ENCODE assay signal across 8 cellular contexts in genomic region chr1:15836772-15837669, GRCh38. TPM values are rescaled to one million over a fixed set of nuclear protein-coding genes. Genes with fewer than 3 reads are reported as not detected.
DNase-seq lines count a peak whose midpoint lies in the region; ATAC-seq and TF ChIP-seq lines count a peak whose summit lies in the region.

No MANE protein-coding gene starts in this region.

- CTCF ChIA-PET in CD4-positive, alpha-beta T cell (lab: Charles Lee) = interaction anchor here (0.6 to 1.0 kb wide), 3 partner anchors 9 to 23 kb away, joined by 3 to 4 read pairs (median 3); no protein-coding TSS in a partner anchor

- no peak for ATAC-seq in CD4-positive, alpha-beta T cell (ENCODE audit: poor library complexity)
- no peak for ATAC-seq in foreskin keratinocyte
- ATAC-seq in GM18873 (IDR thresholded peaks at IDR 0.05; ENCODE audit: low FRiP score, unreplicated experiment) = no peak

- no peaks in the 10 kb centered on the region for H3K9me2 ChIP-seq in OCI-LY1 (ENCODE audit: low read depth, low read length)

- no peaks in the 10 kb centered on the region for H3K9me3 ChIP-seq in CD4-positive, alpha-beta T cell (ENCODE audit: control insufficient read depth, low read length)
- H3K9me3 ChIP-seq in OCI-LY1 (ENCODE audit: low read length) = no peaks in the 10 kb centered on the region
- no peaks in the 10 kb centered on the region for H3K9me3 ChIP-seq in liver (ENCODE audit: control insufficient read depth in 4 of 4, low read length in 3 of 4)

- H3K36me3 Mint-ChIP-seq in CD4-positive, alpha-beta T cell (ENCODE audit: low read depth) = peaks cover 21% of the 10 kb centered on the region

- WGBS in liver = 23% methylated on average over 62 of the region's 62 CpGs

- H3K4me1 Mint-ChIP-seq in CD4-positive, alpha-beta T cell (ENCODE audit: low read depth) = peaks cover 18% of the 10 kb centered on the region

- peak overlapping the region; percentile 99 for H3K27ac Mint-ChIP-seq in CD4-positive, alpha-beta T cell

- peak in 9 of 10 experiments; percentile 6 to 52 (median 26) for DNase-seq in CD4-positive, alpha-beta T cell
- peak; percentile 35 for DNase-seq in activated naive CD4-positive, alpha-beta T cell treated with anti-CD3 and anti-CD28 coated beads, Interleukin-2, amount 50 U/mL, for 16 hours
- DNase-seq in stimulated activated CD8-positive, alpha-beta memory T cell treated with anti-CD3 and anti-CD28 coated beads, Interleukin-12 subunit alpha, Interleukin-12 subunit beta, amount 100 ng/mL, for 4 hours (ENCODE audit: low read depth) = peak; percentile 58
- DNase-seq in GDM1 (lab: John Stamatoyannopoulos, UW) (no peak), foreskin keratinocyte (no peak)

- no peaks in the 10 kb centered on the region; the same call in 1 of the 2 replicates for H3K79me2 ChIP-seq in OCI-LY1 (ENCODE audit: insufficient read depth, low read length)

- no peaks in the 10 kb centered on the region for H3K9me3 Mint-ChIP-seq in CD4-positive, alpha-beta T cell

- H3F3A ChIP-seq in OCI-LY1 (ENCODE audit: insufficient read depth, low read length) = peaks cover 14% of the 10 kb centered on the region

- no peaks in the 10 kb centered on the region for H4K20me1 ChIP-seq in OCI-LY1 (ENCODE audit: insufficient read depth, low read length)

- H3K4me3 ChIP-seq in OCI-LY1 (ENCODE audit: low read depth, low read length, poor library complexity, severe bottlenecking) (peak overlapping the region; percentile 77), liver (ENCODE audit: low read depth in 1 of 3, low read length in 3 of 3) (peak overlapping the region; percentile 50 to 59 (median 55))

- peak overlapping the region; percentile 84 for H3K9ac ChIP-seq in OCI-LY1 (ENCODE audit: low read length)
- peak overlapping the region; percentile 47 to 73 for H3K9ac ChIP-seq in liver (ENCODE audit: low read depth in 1 of 2, low read length in 2 of 2)

- intact Hi-C loops in CD4-positive, alpha-beta T cell (cut with DNase I, micrococcal nuclease) = no loop called here

- POLR2A ChIA-PET in CD4-positive, alpha-beta T cell (lab: Charles Lee) = interaction anchor here (7.0 kb wide), 1 partner anchor 10 kb away, joined by 518 read pairs; the partner anchor contains the start of gene SPEN

- peak overlapping the region; percentile 99 for H3K27ac ChIP-seq in CD4-positive, alpha-beta T cell (ENCODE audit: low read depth, low read length)
- H3K27ac ChIP-seq in OCI-LY1 (ENCODE audit: low read depth, low read length, poor library complexity, severe bottlenecking) (peak overlapping the region; percentile 98), liver (ENCODE audit: low read depth in 1 of 2, low read length in 2 of 2) (peak overlapping the region; percentile 99 to 100), foreskin keratinocyte (no peak overlapping the region)

- H2AFZ ChIP-seq in OCI-LY1 (ENCODE audit: low read length) = no peak overlapping the region; the same call in 1 of the 2 replicates

- TF ChIP-seq RAD21 in liver (IDR thresholded peaks at IDR 0.05) = no peak

- no peaks in the 10 kb centered on the region for H3K27me3 ChIP-seq in CD4-positive, alpha-beta T cell (ENCODE audit: control insufficient read depth, insufficient read depth, low read length)
- H3K27me3 ChIP-seq in OCI-LY1 (ENCODE audit: insufficient read depth, low read length) (no peaks in the 10 kb centered on the region), liver (ENCODE audit: control insufficient read depth in 4 of 4, insufficient read depth in 4 of 4, low read length in 3 of 4) (no peaks in the 10 kb centered on the region), foreskin keratinocyte (no peaks in the 10 kb centered on the region)

- H3K36me3 ChIP-seq in OCI-LY1 (ENCODE audit: insufficient read depth, low read length) = no peaks in the 10 kb centered on the region
- H3K36me3 ChIP-seq in liver (ENCODE audit: control insufficient read depth in 4 of 4, insufficient read depth in 3 of 4, low read depth in 1 of 4, low read length in 3 of 4) = no peaks in the 10 kb centered on the region

- peak overlapping the region; percentile 93 for H3K4me2 ChIP-seq in OCI-LY1 (ENCODE audit: low read length)

- peak overlapping the region; percentile 98 for H3K4me3 Mint-ChIP-seq in CD4-positive, alpha-beta T cell

- no peak for TF ChIP-seq CTCF in CD4-positive, alpha-beta T cell (IDR thresholded peaks at IDR 0.05)
- TF ChIP-seq CTCF in OCI-LY1 (IDR thresholded peaks at IDR 0.05; ENCODE audit: low read length) (no peak), liver (IDR thresholded peaks at IDR 0.05; ENCODE audit: low read depth, low read length, missing input control) (no peak), foreskin keratinocyte (conservative IDR thresholded peaks at IDR 0.05) (no peak)

- H3K4me1 ChIP-seq in OCI-LY1 (ENCODE audit: insufficient read depth, low read length, severe bottlenecking) (peaks cover 49% of the 10 kb centered on the region), liver (ENCODE audit: control insufficient read depth in 4 of 4, insufficient read depth in 4 of 4, low read length in 3 of 4) (peaks cover 0 to 15% (median 7%) of the 10 kb centered on the region in 4 donors), foreskin keratinocyte (no peaks in the 10 kb centered on the region)

- no peaks in the 10 kb centered on the region for H3K27me3 Mint-ChIP-seq in CD4-positive, alpha-beta T cell

TF ChIP-seq in liver, 16 proteins besides CTCF, POLR2A, EP300 and RAD21:
- TF ChIP-seq TAF1 (conservative IDR thresholded peaks at IDR 0.05) (no peak), HNF4G (IDR thresholded peaks at IDR 0.05) (peak; percentile 15), RXRA (IDR thresholded peaks at IDR 0.05) (peak; percentile 12 to 31), EGR1 (IDR thresholded peaks at IDR 0.05; ENCODE audit: low read depth in 2 of 2) (peak in 1 of 2 donors; percentile 65), SP1 (IDR thresholded peaks at IDR 0.05) (peak; percentile 25), JUND (IDR thresholded peaks at IDR 0.05) (no peak), HNF4A (conservative IDR thresholded peaks at IDR 0.05) (peak; percentile 13 to 80), NR2F2 (IDR thresholded peaks at IDR 0.05) (no peak)
TF ChIP-seq in liver: peak in this region for 5.

RNA-seq across cellular contexts. Expression of gene SPEN, which starts 10.5 kb away (rescaled TPM):
- total RNA-seq in CD4-positive, alpha-beta T cell = 10 to 100 TPM; 73.5 to 76.7 TPM
- total RNA-seq in liver (10 to 100 TPM; 17.9 to 29.4 TPM), foreskin keratinocyte (49.0 and 51.6 TPM in 2 replicates)
- polyA plus RNA-seq in liver (10 to 100 TPM in 1 of 2 donors, 1 to 10 TPM in 1; 7.4 to 12.4 TPM), foreskin keratinocyte (14.1 and 16.8 TPM in 2 replicates)

RNA-seq across cellular contexts. Expression of gene UQCRHL, which starts 29.6 kb away (rescaled TPM):
- under 1 TPM; 0.25 to 0.69 TPM for total RNA-seq in CD4-positive, alpha-beta T cell
- 1 to 10 TPM in 1 of 2 donors, under 1 TPM in 1; 0.84 to 2.9 TPM for total RNA-seq in liver
- polyA plus RNA-seq in liver = 1 to 10 TPM in 1 of 2 donors, under 1 TPM in 1; 0.50 to 1.9 TPM
- 3.2 and 5.3 TPM in 2 replicates for total RNA-seq in foreskin keratinocyte
- polyA plus RNA-seq in foreskin keratinocyte = 5.6 and 8.7 TPM in 2 replicates

Comparison
In these comparisons a context has a peak if more than half of its experiments do, and no peak if none do; other contexts are left out.
1. DNase-seq: peak in CD4-positive, alpha-beta T cell (9 of 10), activated naive CD4-positive, alpha-beta T cell treated with anti-CD3 and anti-CD28 coated beads, Interleukin-2, amount 50 U/mL, for 16 hours (single experiment) and stimulated activated CD8-positive, alpha-beta memory T cell treated with anti-CD3 and anti-CD28 coated beads, Interleukin-12 subunit alpha, Interleukin-12 subunit beta, amount 100 ng/mL, for 4 hours (single experiment); none in GDM1 (single experiment) and foreskin keratinocyte (0 of 2).